ENCODE assay signal across 19 cellular contexts in the genomic region with DNA sequence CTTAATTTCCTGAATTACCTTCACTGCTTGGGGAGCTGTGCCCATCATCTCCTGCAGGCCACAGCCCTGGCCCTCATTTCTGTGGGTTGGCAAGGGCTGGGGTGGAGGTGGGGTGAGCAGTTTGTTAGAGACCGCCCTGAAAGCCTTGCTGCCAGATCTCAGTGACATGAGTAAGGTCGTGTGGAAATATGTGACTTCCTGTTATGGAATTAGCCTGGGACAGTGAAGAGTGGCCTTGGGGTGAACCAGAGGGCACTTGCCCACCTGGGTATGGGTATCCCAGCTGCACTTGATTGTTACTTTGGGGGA. TPM values are rescaled to one million over a fixed set of nuclear protein-coding genes. Genes with fewer than 3 reads are reported as not detected.
DNase-seq lines count a peak whose midpoint lies in the region; ATAC-seq, FAIRE-seq and TF ChIP-seq lines count a peak whose summit lies in the region.
"Had no signal": no experiment of that assay in that cellular context is flagged by ENCODE, and none has a peak within 500 bp of the region (broad histone marks: within the 10 kb centered on the region; RNA-seq: fewer than 3 reads in every experiment).

No MANE protein-coding gene starts in this region.

- no peaks in the 10 kb centered on the region for H3K9me3 Mint-ChIP-seq in CD4-positive, alpha-beta T cell
- H3K9me3 Mint-ChIP-seq in naive thymus-derived CD8-positive, alpha-beta T cell: peaks cover 0 to 2% (median 0%) of the 10 kb centered on the region in 9 donors

- no peak for ATAC-seq in CD4-positive, alpha-beta T cell (ENCODE audit: poor library complexity)
- no peak for ATAC-seq in naive thymus-derived CD8-positive, alpha-beta T cell
- ATAC-seq: lower lobe of right lung, sciatic nerve had no signal

- intact Hi-C loops in CD4-positive, alpha-beta T cell (cut with DNase I, micrococcal nuclease): loop anchor here in 1 of 2 experiments (5.0 to 10.0 kb wide), 2 partner anchors 650 to 1557 kb away; a partner anchor contains a TSS

- TF ChIP-seq CTCF in CD4-positive, alpha-beta T cell (IDR thresholded peaks at IDR 0.05): no peak
- TF ChIP-seq CTCF in HEK293 (tag by site-specific recombination; IDR thresholded peaks at IDR 0.05): no peak

- no peak overlapping the region for H3K27ac ChIP-seq in CD4-positive, alpha-beta T cell (ENCODE audit: low read depth, low read length)
- H3K27ac ChIP-seq in HEK293 (ENCODE audit: extremely low read depth, low read depth, low read length) (no peak overlapping the region), GM23248 (no peak overlapping the region)
- H3K27ac ChIP-seq: lower lobe of right lung had no signal

- H3K36me3 Mint-ChIP-seq in CD4-positive, alpha-beta T cell (ENCODE audit: low read depth): peaks cover 22% of the 10 kb centered on the region
- H3K36me3 Mint-ChIP-seq in naive thymus-derived CD8-positive, alpha-beta T cell: peaks cover 4 to 15% (median 4%) of the 10 kb centered on the region in 3 donors

- peaks cover 4% of the 10 kb centered on the region for H3K27me3 Mint-ChIP-seq in CD4-positive, alpha-beta T cell
- H3K27me3 Mint-ChIP-seq in naive thymus-derived CD8-positive, alpha-beta T cell: peaks cover 0 to 3% (median 0%) of the 10 kb centered on the region in 5 donors

- no peaks in the 10 kb centered on the region for H3K27me3 ChIP-seq in CD4-positive, alpha-beta T cell (ENCODE audit: control insufficient read depth, insufficient read depth, low read length)
- no peaks in the 10 kb centered on the region for H3K27me3 ChIP-seq in GM23248 (replicated peaks; ENCODE audit: insufficient read depth)

- FAIRE-seq in RCC 7860 (lab: Jason Lieb, UNC): no peak

- 21 to 36% methylated on average over 2 of the region's 2 CpGs for WGBS in GM23248 (ENCODE audit: low coverage in 1 of 2, low lambda C conversion rate in 2 of 2, missing lambda C conversion rate in 2 of 2), 2 experiments

- H3K9me3 ChIP-seq in CD4-positive, alpha-beta T cell (ENCODE audit: control insufficient read depth, low read length): no peaks in the 10 kb centered on the region
- H3K9me3 ChIP-seq in HEK293 (ENCODE audit: control insufficient read depth, insufficient read depth, low read depth, low read length) (no peaks in the 10 kb centered on the region), GM23248 (ENCODE audit: low read depth) (no peaks in the 10 kb centered on the region)
- H3K9me3 ChIP-seq: lower lobe of right lung had no signal

- peaks cover 15% of the 10 kb centered on the region for H4K20me1 ChIP-seq in GM23248 (ENCODE audit: insufficient read depth)

- H3K4me3 Mint-ChIP-seq in CD4-positive, alpha-beta T cell: peak overlapping the region; percentile 76
- H3K4me3 Mint-ChIP-seq in naive thymus-derived CD8-positive, alpha-beta T cell: peak overlapping the region in 8 of 10 donors; percentile 3 to 47 (median 26)
- H3K4me3 Mint-ChIP-seq: endodermal cell had no signal

- H3F3A ChIP-seq in GM23248 (ENCODE audit: insufficient read depth): peaks cover 12% of the 10 kb centered on the region; the same call in 1 of the 2 replicates

- H3K4me3 ChIP-seq in HEK293 (ENCODE audit: low read depth, low read length) (no peak overlapping the region), GM23248 (no peak overlapping the region)
- H3K4me3 ChIP-seq: lower lobe of right lung had no signal

- no peak overlapping the region for H2AFZ ChIP-seq in GM23248

- DNase-seq in CD4-positive, alpha-beta T cell: no peak
- DNase-seq in RCC 7860 (ENCODE audit: low spot score): peak; percentile 39
- no peak for DNase-seq in naive thymus-derived CD8-positive, alpha-beta T cell
- DNase-seq in GM23248: no peak
- no peak for DNase-seq in activated naive CD4-positive, alpha-beta T cell treated with Interleukin-2 at 50 U/mL for 16 hours
- no peak for DNase-seq in SHP77 treated with DMSO at 0.1 percent for 48 hours (lab: John Stamatoyannopoulos, UW)
- DNase-seq: activated naive CD4-positive, alpha-beta T cell treated with anti-CD3 and anti-CD28 coated beads, Interleukin-2, amount 50 U/mL, for 16 hours; COR-L47; lower lobe of right lung; NCI-H1436 treated with DMSO at 0.1 percent for 48 hours; stimulated activated CD4-positive, alpha-beta T cell treated with anti-CD3 and anti-CD28 coated beads, Interleukin-4, amount 100 ng/mL, for 24 hours; T-helper 9 cell; trophoblast cell had no signal

- H3K4me1 Mint-ChIP-seq in CD4-positive, alpha-beta T cell (ENCODE audit: low read depth): peaks cover 20% of the 10 kb centered on the region
- peaks cover 14 to 21% (median 17%) of the 10 kb centered on the region in 4 donors for H3K4me1 Mint-ChIP-seq in naive thymus-derived CD8-positive, alpha-beta T cell

- H3K4me1 ChIP-seq in HEK293 (ENCODE audit: control insufficient read depth, insufficient read depth, low read length) (peaks cover under 1% of the 10 kb centered on the region; the same call in 1 of the 2 replicates), GM23248 (ENCODE audit: insufficient read depth) (peaks cover 12% of the 10 kb centered on the region; the same call in 1 of the 2 replicates)

- POLR2A ChIA-PET in CD4-positive, alpha-beta T cell (lab: Charles Lee): no interaction called here
- POLR2A ChIA-PET in HEK293 (lab: Yijun Ruan, JAX): no interaction called here
- POLR2A ChIA-PET in naive thymus-derived CD8-positive, alpha-beta T cell (lab: Charles Lee): interaction anchor here (2.2 kb wide), 1 partner anchor 31 kb away, joined by 6 read pairs; a partner anchor contains a TSS

- CTCF ChIA-PET in CD4-positive, alpha-beta T cell (lab: Charles Lee): no interaction called here
- CTCF ChIA-PET in HEK293 (lab: Yijun Ruan, JAX): interaction anchor here (0.6 to 1.9 kb wide), 2 partner anchors 26 to 126 kb away, joined by 3 to 5 read pairs; no protein-coding TSS in a partner anchor

- no peak overlapping the region for H3K4me2 ChIP-seq in GM23248 (ENCODE audit: unreplicated experiment)

- no peak overlapping the region for H3K9ac ChIP-seq in GM23248

- H3K36me3 ChIP-seq in HEK293 (ENCODE audit: control insufficient read depth in 2 of 2, insufficient read depth in 1 of 2, low read length in 2 of 2) (peaks cover 6 to 17% of the 10 kb centered on the region in 2 experiments; a peak in 2 of 3 replicates), GM23248 (ENCODE audit: low read depth) (0 out of 2 replicates have a peak, but pooled peaks cover 5% of the 10 kb centered on the region)

- H3K9me2 ChIP-seq in GM23248 (ENCODE audit: insufficient read depth): no peaks in the 10 kb centered on the region

- H3K79me2 ChIP-seq in GM23248 (ENCODE audit: insufficient read depth): peaks cover 25% of the 10 kb centered on the region

- in situ Hi-C loops in GM23248 (cut with MboI): no loop called here

- H3K27ac Mint-ChIP-seq in CD4-positive, alpha-beta T cell: peak overlapping the region; percentile 9
- H3K27ac Mint-ChIP-seq in naive thymus-derived CD8-positive, alpha-beta T cell: peak overlapping the region in 2 of 10 donors; percentile 35 to 47
- H3K27ac Mint-ChIP-seq: endodermal cell had no signal

TF ChIP-seq in HEK293, 187 proteins besides CTCF, POLR2A, EP300 and RAD21:
- TF ChIP-seq IKZF3 (tag by site-specific recombination; IDR thresholded peaks at IDR 0.05) (no peak), ZNF600 (tag by site-specific recombination; IDR thresholded peaks at IDR 0.05) (peak; percentile 73)

RNA-seq across cellular contexts. Expression of a gene that starts 2.5 kb away (rescaled TPM):
- total RNA-seq in CD4-positive, alpha-beta T cell: 10 to 100 TPM; 63.6 to 68.9 TPM
- total RNA-seq in naive thymus-derived CD8-positive, alpha-beta T cell: 10 to 100 TPM; 79.3 to 82.5 TPM
- 10 to 100 TPM; 43.6 to 74.9 (median 61.2) TPM for polyA plus RNA-seq in naive thymus-derived CD8-positive, alpha-beta T cell
- total RNA-seq in GM23248 (2014; rRNA removed; shearing (Covaris generic)): 47.6 and 53.4 TPM in 2 replicates
- polyA plus RNA-seq in GM23248 (2016; fragmentation: Nextera tagmentation; extraction: Ambion mirVana): 111 and 117 TPM in 2 replicates

RNA-seq across cellular contexts. Expression of a gene that starts 14.7 kb away (rescaled TPM):
- not detected for total RNA-seq in CD4-positive, alpha-beta T cell
- total RNA-seq in naive thymus-derived CD8-positive, alpha-beta T cell: under 1 TPM in 1 of 2 experiments, not detected in 1; 0.14 TPM
- polyA plus RNA-seq in naive thymus-derived CD8-positive, alpha-beta T cell: not detected
- total RNA-seq in GM23248 (2014; rRNA removed; shearing (Covaris generic)): not detected in 2 replicates
- not detected in 2 replicates for polyA plus RNA-seq in GM23248 (2016; fragmentation: Nextera tagmentation; extraction: Ambion mirVana)
- total RNA-seq: cardiac septum, endodermal cell, lower lobe of right lung, NCI-H460, sciatic nerve had no signal
- polyA plus RNA-seq: neural cell had no signal

RNA-seq across cellular contexts. Expression of a gene that starts 30.7 kb away (rescaled TPM):
- 10 to 100 TPM; 90.9 to 92.8 TPM for total RNA-seq in CD4-positive, alpha-beta T cell
- total RNA-seq in naive thymus-derived CD8-positive, alpha-beta T cell: 100 to 1,000 TPM; 209 to 229 TPM
- polyA plus RNA-seq in naive thymus-derived CD8-positive, alpha-beta T cell: 10 to 100 TPM; 41.1 to 51.8 (median 49.7) TPM
- total RNA-seq in GM23248 (2014; rRNA removed; shearing (Covaris generic)): 12.1 and 28.9 TPM in 2 replicates
- polyA plus RNA-seq in GM23248 (2016; fragmentation: Nextera tagmentation; extraction: Ambion mirVana): 18.4 and 22.9 TPM in 2 replicates

RNA-seq across cellular contexts. Expression of a gene that starts 48.2 kb away (rescaled TPM):
- 10 to 100 TPM; 42.2 to 44.5 TPM for total RNA-seq in CD4-positive, alpha-beta T cell
- total RNA-seq in naive thymus-derived CD8-positive, alpha-beta T cell: 10 to 100 TPM; 79.3 to 85.4 TPM
- 100 to 1,000 TPM; 238 to 276 (median 270) TPM for polyA plus RNA-seq in naive thymus-derived CD8-positive, alpha-beta T cell
- total RNA-seq in GM23248 (2014; rRNA removed; shearing (Covaris generic)): 203 and 221 TPM in 2 replicates
- polyA plus RNA-seq in GM23248 (2016; fragmentation: Nextera tagmentation; extraction: Ambion mirVana): 232 and 237 TPM in 2 replicates
